In genomic region chr9:125407432-125407973, GRCh38 we compare ENCODE assay signal across 8 cellular contexts.
A peak's percentile ranks its signal among the peaks of the same experiment; 100 is the strongest.
DNase-seq lines count a peak whose midpoint lies in the region; ATAC-seq and TF ChIP-seq lines count a peak whose summit lies in the region.

No MANE protein-coding gene starts in this region.

- DNase-seq in esophagus squamous epithelium (lab: John Stamatoyannopoulos, UW), result no peak
- no peak for DNase-seq in retinal pigment epithelial cell (ENCODE audit: low read depth)
- DNase-seq in effector CD8-positive, alpha-beta T cell (lab: John Stamatoyannopoulos, UW), result no peak

- H3K9me3 ChIP-seq in OCI-LY1 (ENCODE audit: low read length) (no peaks in the 10 kb centered on the region), esophagus squamous epithelium (no peaks in the 10 kb centered on the region)

- WGBS in esophagus squamous epithelium, 2 donors, result 13 to 47% methylated on average over 4 to 15 of the region's 17 CpGs

- no peaks in the 10 kb centered on the region for H4K20me1 ChIP-seq in OCI-LY1 (ENCODE audit: insufficient read depth, low read length)

- H3K4me3 ChIP-seq in OCI-LY1 (ENCODE audit: low read depth, low read length, poor library complexity, severe bottlenecking) (peak overlapping the region; percentile 65), esophagus squamous epithelium (peak overlapping the region; percentile 44 to 86 (median 58)), retinal pigment epithelial cell (ENCODE audit: low read length) (peak overlapping the region; percentile 56)

- H3K9ac ChIP-seq in OCI-LY1 (ENCODE audit: low read length), result no peak overlapping the region; the same call in 1 of the 2 replicates

- no peak for TF ChIP-seq POLR2A in esophagus squamous epithelium (IDR thresholded peaks at IDR 0.05)

- H3K27ac ChIP-seq in OCI-LY1 (ENCODE audit: low read depth, low read length, poor library complexity, severe bottlenecking), result no peak overlapping the region
- peak overlapping the region in 1 of 4 donors; percentile 67 for H3K27ac ChIP-seq in esophagus squamous epithelium

- no peaks in the 10 kb centered on the region for H3K9me2 ChIP-seq in OCI-LY1 (ENCODE audit: low read depth, low read length)

- intact Hi-C loops in esophagus squamous epithelium (cut with DNase I), result loop anchor here (5.0 to 10.0 kb wide), 2 partner anchors 820 to 1087 kb away; no protein-coding TSS in a partner anchor

- H3K27me3 ChIP-seq in OCI-LY1 (ENCODE audit: insufficient read depth, low read length), result peaks cover 5% of the 10 kb centered on the region; the same call in 1 of the 2 replicates
- H3K27me3 ChIP-seq in esophagus squamous epithelium, result peaks cover 0 to 23% (median 3%) of the 10 kb centered on the region in 4 donors

- no peaks in the 10 kb centered on the region for H3K79me2 ChIP-seq in OCI-LY1 (ENCODE audit: insufficient read depth, low read length)

- ATAC-seq in GM19351 (IDR thresholded peaks at IDR 0.05; ENCODE audit: unreplicated experiment) (peak; percentile 19), HG03045 (IDR thresholded peaks at IDR 0.05; ENCODE audit: unreplicated experiment) (no peak), GM18909 (IDR thresholded peaks at IDR 0.05; ENCODE audit: poor library complexity, unreplicated experiment) (no peak), HG03039 (IDR thresholded peaks at IDR 0.05; ENCODE audit: unreplicated experiment) (no peak)

- no peaks in the 10 kb centered on the region for H3F3A ChIP-seq in OCI-LY1 (ENCODE audit: insufficient read depth, low read length)

- peak overlapping the region; percentile 73 for H3K4me2 ChIP-seq in OCI-LY1 (ENCODE audit: low read length)

- TF ChIP-seq CTCF in OCI-LY1 (IDR thresholded peaks at IDR 0.05; ENCODE audit: low read length) (no peak), esophagus squamous epithelium (IDR thresholded peaks at IDR 0.05) (no peak), retinal pigment epithelial cell (conservative IDR thresholded peaks at IDR 0.05; ENCODE audit: low read depth, low read length) (no peak)

- H2AFZ ChIP-seq in OCI-LY1 (ENCODE audit: low read length), result no peak overlapping the region

- H3K4me1 ChIP-seq in OCI-LY1 (ENCODE audit: insufficient read depth, low read length, severe bottlenecking) (peaks cover 29% of the 10 kb centered on the region), esophagus squamous epithelium (peaks cover 0 to 19% (median 4%) of the 10 kb centered on the region in 3 donors)

- no peaks in the 10 kb centered on the region for H3K36me3 ChIP-seq in OCI-LY1 (ENCODE audit: insufficient read depth, low read length)
- no peaks in the 10 kb centered on the region for H3K36me3 ChIP-seq in esophagus squamous epithelium
